Comparison of ENCODE assay signal across 22 cellular contexts in genomic region chr13:41609828-41610227, GRCh38.
DNase-seq lines count a peak whose midpoint lies in the region; ATAC-seq and TF ChIP-seq lines count a peak whose summit lies in the region.
"Had no signal": no experiment of that assay in that cellular context is flagged by ENCODE, and none has a peak within 500 bp of the region (broad histone marks: within the 10 kb centered on the region; RNA-seq: fewer than 3 reads in every experiment).

No MANE protein-coding gene starts in this region.

- peaks cover 31% of the 10 kb centered on the region for H3K9me1 ChIP-seq in IMR-90 (ENCODE audit: insufficient read depth, low read length)

- no peak overlapping the region for H2AFZ ChIP-seq in IMR-90 (replicated peaks; ENCODE audit: low read length, poor library complexity)
- no peak overlapping the region for H2AFZ ChIP-seq in smooth muscle cell (ENCODE audit: low read depth)

- H2BK20ac ChIP-seq in IMR-90 (ENCODE audit: low read depth, low read length), result peak overlapping the region; percentile 95

- no peaks in the 10 kb centered on the region for H3K27me3 Mint-ChIP-seq in T-helper 17 cell
- H3K27me3 Mint-ChIP-seq: activated CD4-positive, alpha-beta memory T cell treated with anti-CD3 and anti-CD28 coated beads for 36 hours; activated naive CD4-positive, alpha-beta T cell treated with anti-CD3 and anti-CD28 coated beads, Interleukin-2, amount 10 ng/mL, durations not matched to agents 7 days and 5 days; stimulated activated naive B cell treated with anti-CD40 and anti-IgM and Interleukin-4, amounts not matched to agents 10 μg/mL and 1 μg/mL and 100 μg/mL, for 72 hours had no signal

- no TSS peak for BruUV-seq in IMR-90 (replicated peaks; lab: Mats Ljungman, UMichigan)

- CTCF ChIA-PET in IMR-90 (lab: Yijun Ruan, JAX), result no interaction called here

- H3K18ac ChIP-seq in IMR-90 (ENCODE audit: low read depth, low read length), result peak overlapping the region; percentile 86

- H3K79me2 ChIP-seq in smooth muscle cell (ENCODE audit: low read depth), result no peaks in the 10 kb centered on the region

- H3K4ac ChIP-seq in IMR-90 (ENCODE audit: low read depth, low read length), result peak overlapping the region; percentile 91

- POLR2A ChIA-PET in IMR-90 (lab: Charles Lee; ENCODE audit: unreplicated experiment), result no interaction called here

- peak overlapping the region; percentile 12 for H2AK9ac ChIP-seq in IMR-90 (replicated peaks; ENCODE audit: low read depth, low read length, poor library complexity)

- intact Hi-C loops in IMR-90 (cut with micrococcal nuclease), result loop anchor here (2.0 kb wide), 1 partner anchor 35 kb away; no protein-coding TSS in a partner anchor
- intact Hi-C loops in left lung (cut with DNase I), result no loop called here
- intact Hi-C loops in aorta (cut with DNase I), result no loop called here

- peak overlapping the region; percentile 94 for H2AK5ac ChIP-seq in IMR-90 (ENCODE audit: low read depth, low read length)

- H3K36me3 ChIP-seq in IMR-90 (ENCODE audit: control insufficient read depth, insufficient read depth, low read length) (0 out of 2 replicates have a peak, but pooled peaks cover 2% of the 10 kb centered on the region), left lung (peaks cover 0 to 5% of the 10 kb centered on the region in 2 donors), smooth muscle cell (ENCODE audit: low read depth) (no peaks in the 10 kb centered on the region), aorta (ENCODE audit: control insufficient read depth in 1 of 2, insufficient read depth in 2 of 2, low read length in 1 of 2) (peaks cover 0 to 3% of the 10 kb centered on the region in 2 donors)
- H3K36me3 ChIP-seq: WERI-Rb-1 had no signal

- no peak for TF ChIP-seq RAD21 in IMR-90 (IDR thresholded peaks at IDR 0.05; ENCODE audit: low read length)

- H3K27me3 ChIP-seq in IMR-90 (ENCODE audit: control insufficient read depth, insufficient read depth, low read length), result no peaks in the 10 kb centered on the region
- no peaks in the 10 kb centered on the region for H3K27me3 ChIP-seq in left lung
- no peaks in the 10 kb centered on the region for H3K27me3 ChIP-seq in smooth muscle cell (ENCODE audit: low read depth)
- H3K27me3 ChIP-seq in aorta (ENCODE audit: control insufficient read depth in 1 of 2, insufficient read depth in 2 of 2, low read length in 1 of 2), result no peaks in the 10 kb centered on the region
- H3K27me3 ChIP-seq: ascending aorta, right lobe of liver, tibial nerve had no signal

- H4K8ac ChIP-seq in IMR-90 (ENCODE audit: low read depth in 2 of 2, low read length in 2 of 2), result peak overlapping the region; percentile 18 to 85

- H4K5ac ChIP-seq in IMR-90 (ENCODE audit: low read depth, low read length), result peak overlapping the region; percentile 94

- H4K20me1 ChIP-seq in IMR-90 (ENCODE audit: insufficient read depth, low read length), result no peaks in the 10 kb centered on the region
- H4K20me1 ChIP-seq in smooth muscle cell (ENCODE audit: low read depth), result no peaks in the 10 kb centered on the region

- H2BK15ac ChIP-seq in IMR-90 (ENCODE audit: low read depth, low read length), result peak overlapping the region; percentile 94; the same call in 2 of the 3 replicates

- H2BK5ac ChIP-seq in IMR-90 (ENCODE audit: low read depth, low read length, poor library complexity, severe bottlenecking), result peak overlapping the region; percentile 93

- no peak overlapping the region for H3K4me3 Mint-ChIP-seq in T-helper 17 cell
- H3K4me3 Mint-ChIP-seq: activated CD4-positive, alpha-beta memory T cell treated with anti-CD3 and anti-CD28 coated beads for 36 hours; activated naive CD4-positive, alpha-beta T cell treated with anti-CD3 and anti-CD28 coated beads, Interleukin-2, amount 10 ng/mL, durations not matched to agents 7 days and 5 days; stimulated activated naive B cell treated with anti-CD40 and anti-IgM and Interleukin-4, amounts not matched to agents 10 μg/mL and 1 μg/mL and 100 μg/mL, for 72 hours had no signal

- peaks cover 17% of the 10 kb centered on the region for H3K36me3 Mint-ChIP-seq in T-helper 17 cell (ENCODE audit: low read depth)

- H3K14ac ChIP-seq in IMR-90 (replicated peaks; ENCODE audit: low read depth, low read length), result peak overlapping the region; percentile 96

- in situ Hi-C loops in IMR-90 (cut with MboI; ENCODE audit: low sequenced_read_pairs), result no loop called here

- H3F3A ChIP-seq in smooth muscle cell (ENCODE audit: low read depth), result peaks cover 18% of the 10 kb centered on the region

- H3K9me3 ChIP-seq in IMR-90 (ENCODE audit: control insufficient read depth, insufficient read depth, low read length) (no peaks in the 10 kb centered on the region), T-helper 17 cell (ENCODE audit: control insufficient read depth, low read length, poor library complexity, severe bottlenecking) (no peaks in the 10 kb centered on the region), left lung (no peaks in the 10 kb centered on the region), smooth muscle cell (replicated peaks; ENCODE audit: low read depth) (no peaks in the 10 kb centered on the region), aorta (ENCODE audit: control insufficient read depth, low read length) (no peaks in the 10 kb centered on the region)
- H3K9me3 ChIP-seq: ascending aorta, right lobe of liver, tibial nerve had no signal

- peak overlapping the region; percentile 47; the same call in 1 of the 2 replicates for H3K23ac ChIP-seq in IMR-90 (ENCODE audit: low read depth, low read length)

- peak overlapping the region; percentile 30 for H3K27ac Mint-ChIP-seq in T-helper 17 cell
- H3K27ac Mint-ChIP-seq: activated CD4-positive, alpha-beta memory T cell treated with anti-CD3 and anti-CD28 coated beads for 36 hours; activated naive CD4-positive, alpha-beta T cell treated with anti-CD3 and anti-CD28 coated beads, Interleukin-2, amount 10 ng/mL, durations not matched to agents 7 days and 5 days; stimulated activated naive B cell treated with anti-CD40 and anti-IgM and Interleukin-4, amounts not matched to agents 10 μg/mL and 1 μg/mL and 100 μg/mL, for 72 hours had no signal

- DNase-seq in IMR-90, result no peak
- no peak for DNase-seq in T-helper 17 cell
- DNase-seq in left lung, result no peak
- no peak for DNase-seq in smooth muscle cell (lab: John Stamatoyannopoulos, UW; ENCODE audit: unreplicated experiment)
- no peak for DNase-seq in aorta
- DNase-seq: activated CD4-positive, alpha-beta memory T cell treated with anti-CD3 and anti-CD28 coated beads for 36 hours; activated naive CD4-positive, alpha-beta T cell treated with anti-CD3 and anti-CD28 coated beads, Interleukin-2, amount 10 ng/mL, durations not matched to agents 7 days and 5 days; activated T-cell treated with anti-CD3 and anti-CD28 coated beads, Interleukin-2, amount 50 U/mL, for 1 hour; AML-193; kidney glomerular epithelial cell; NCI-H2081 treated with DMSO at 0.1 percent for 48 hours; NCI-H526; occipital lobe; right lobe of liver; SHP77; stimulated activated naive B cell treated with anti-CD40 and anti-IgM and Interleukin-4, amounts not matched to agents 10 μg/mL and 1 μg/mL and 100 μg/mL, for 72 hours; WERI-Rb-1 had no signal

- H3K4me3 ChIP-seq in IMR-90 (ENCODE audit: insufficient read depth, low read depth, low read length) (no peak overlapping the region), left lung (no peak overlapping the region), smooth muscle cell (no peak overlapping the region), aorta (ENCODE audit: low read length in 2 of 2) (no peak overlapping the region)
- H3K4me3 ChIP-seq: ascending aorta, right lobe of liver, tibial nerve had no signal

- H3K79me1 ChIP-seq in IMR-90 (ENCODE audit: low read depth in 1 of 2, low read length in 2 of 2), result peaks cover 0 to 16% of the 10 kb centered on the region in 2 experiments; a peak in 2 of 4 replicates

- no peak overlapping the region for H3K4me2 ChIP-seq in IMR-90 (ENCODE audit: low read depth, low read length)
- no peak overlapping the region for H3K4me2 ChIP-seq in smooth muscle cell
- H3K4me2 ChIP-seq: KMS-11 had no signal

- no CpG with 5 or more reads among the region's 4 CpGs for WGBS in IMR-90 (ENCODE audit: extremely low coverage in 2 of 2, insufficient read length in 1 of 2), 2 experiments
- WGBS in smooth muscle cell (ENCODE audit: low lambda C conversion rate), result 87% methylated on average over 4 of the region's 4 CpGs
- WGBS in aorta, 2 donors, result 98% methylated on average over 4 of the region's 4 CpGs

- H3K27ac ChIP-seq in IMR-90 (ENCODE audit: insufficient read depth, low read length) (peak overlapping the region; percentile 66), left lung (peak overlapping the region; percentile 54 to 77), smooth muscle cell (ENCODE audit: low read depth) (peak overlapping the region; percentile 85), aorta (ENCODE audit: low read depth in 1 of 2, low read length in 2 of 2) (no peak overlapping the region)
- H3K27ac ChIP-seq: ascending aorta, KMS-11, right lobe of liver, WERI-Rb-1 had no signal

- dilution Hi-C loops in IMR-90 (cut with HindIII; ENCODE audit: low sequenced_read_pairs, unreplicated experiment), result no loop called here

- peaks cover 4% of the 10 kb centered on the region for H3K4me1 Mint-ChIP-seq in T-helper 17 cell
- H3K4me1 Mint-ChIP-seq: activated naive CD4-positive, alpha-beta T cell treated with anti-CD3 and anti-CD28 coated beads, Interleukin-2, amount 10 ng/mL, durations not matched to agents 7 days and 5 days; stimulated activated naive B cell treated with anti-CD40 and anti-IgM and Interleukin-4, amounts not matched to agents 10 μg/mL and 1 μg/mL and 100 μg/mL, for 72 hours had no signal

- ATAC-seq in IMR-90 (ENCODE audit: low read depth), result no peak
- no peak for ATAC-seq in T-helper 17 cell
- peak; percentile 66 for ATAC-seq in left lung
- no peak for ATAC-seq in GM18873 (IDR thresholded peaks at IDR 0.05; ENCODE audit: low FRiP score, unreplicated experiment)
- no peak for ATAC-seq in aorta (ENCODE audit: low FRiP score)
- no peak for ATAC-seq in HG03520 (IDR thresholded peaks at IDR 0.05; ENCODE audit: unreplicated experiment)
- ATAC-seq: right lobe of liver; stimulated activated naive B cell treated with anti-CD40 and anti-IgM and Interleukin-4, amounts not matched to agents 10 μg/mL and 1 μg/mL and 100 μg/mL, for 72 hours had no signal

- H3K56ac ChIP-seq in IMR-90 (ENCODE audit: extremely low read depth, insufficient read depth, low read length), result no peak overlapping the region

- peak overlapping the region; percentile 91 for H4K91ac ChIP-seq in IMR-90 (ENCODE audit: insufficient read depth, low read depth, low read length)

- H3K9ac ChIP-seq in IMR-90 (ENCODE audit: low read depth, low read length), result no peak overlapping the region
- peak overlapping the region; percentile 55 for H3K9ac ChIP-seq in smooth muscle cell (ENCODE audit: low read depth)
- H3K9ac ChIP-seq: KMS-11 had no signal

- H3K4me1 ChIP-seq in IMR-90 (ENCODE audit: control insufficient read depth, insufficient read depth, low read length) (peaks cover 33% of the 10 kb centered on the region), left lung (peaks cover 20 to 23% of the 10 kb centered on the region in 2 donors), smooth muscle cell (ENCODE audit: low read depth) (peaks cover 20% of the 10 kb centered on the region), aorta (ENCODE audit: control insufficient read depth in 1 of 2, insufficient read depth in 2 of 2, low read length in 2 of 2) (no peaks in the 10 kb centered on the region)
- H3K4me1 ChIP-seq: right lobe of liver had no signal

- TF ChIP-seq CTCF in IMR-90 (conservative IDR thresholded peaks at IDR 0.05; ENCODE audit: low read depth, low read length) (no peak), left lung (IDR thresholded peaks at IDR 0.05) (no peak), smooth muscle cell (IDR thresholded peaks at IDR 0.05; ENCODE audit: borderline replicate concordance, insufficient read depth, poor library complexity, severe bottlenecking) (no peak)

- peak overlapping the region; percentile 92 for H2BK120ac ChIP-seq in IMR-90 (ENCODE audit: low read depth, low read length)

- TF ChIP-seq POLR2A in IMR-90 (IDR thresholded peaks at IDR 0.05; ENCODE audit: low read depth, low read length), result no peak

Comparison
In these comparisons a context has a peak if more than half of its experiments do, and no peak if none do; other contexts are left out.
1. H3K27ac ChIP-seq: peak in IMR-90 (single experiment), left lung (2 of 2) and smooth muscle cell (single experiment); none in aorta (0 of 2).